ENCODE assay signal across 19 cellular contexts in the genomic region with DNA sequence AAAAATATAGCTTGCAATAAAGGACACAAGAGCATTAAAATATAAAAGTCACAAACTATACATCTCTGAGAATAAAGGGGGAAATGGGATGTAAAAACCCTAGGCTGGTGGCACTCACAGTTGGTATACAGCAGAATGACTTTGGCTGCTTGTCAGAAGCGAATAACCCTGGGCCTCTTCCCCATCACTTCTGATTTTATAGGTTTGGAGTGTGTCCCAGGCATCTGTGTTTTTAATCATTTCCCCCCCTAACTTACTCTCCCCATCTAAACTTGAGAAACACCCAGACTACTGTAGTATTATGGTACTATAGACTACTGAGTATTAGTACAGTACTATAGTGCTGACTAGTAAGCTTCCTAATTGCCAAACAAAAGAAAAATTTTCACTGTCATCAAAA. TPM values are rescaled to one million over a fixed set of nuclear protein-coding genes. Genes with fewer than 3 reads are reported as not detected.
DNase-seq lines count a peak whose midpoint lies in the region; ATAC-seq and TF ChIP-seq lines count a peak whose summit lies in the region.
"Had no signal": no experiment of that assay in that cellular context is flagged by ENCODE, and none has a peak within 500 bp of the region (broad histone marks: within the 10 kb centered on the region; RNA-seq: fewer than 3 reads in every experiment).

No MANE protein-coding gene starts in this region.

- DNase-seq in DMS79 treated with DMSO at 0.1 percent for 48 hours (lab: John Stamatoyannopoulos, UW) (peak; percentile 58), DMS79 (lab: John Stamatoyannopoulos, UW) (no peak), NCI-H2196 treated with DMSO at 0.1 percent for 48 hours (lab: John Stamatoyannopoulos, UW; ENCODE audit: unreplicated experiment) (peak; percentile 11), foreskin keratinocyte (no peak), NCI-H2227 (lab: John Stamatoyannopoulos, UW; ENCODE audit: unreplicated experiment) (no peak), AG08395 (ENCODE audit: low spot score) (no peak)
- DNase-seq: 8988T; activated CD4-positive, alpha-beta T cell treated with anti-CD3 and anti-CD28 coated beads, Interleukin-2, amount 50 U/mL, for 48 hours; amygdala; effector memory CD8-positive, alpha-beta T cell; hippocampal formation; KG1; NCI-H1417 treated with DMSO at 0.1 percent for 48 hours; stimulated activated naive CD4-positive, alpha-beta T cell; upper lobe of right lung had no signal

- H3K9me3 ChIP-seq in KOPT-K1 (ENCODE audit: insufficient read depth, low read length, poor library complexity, severe bottlenecking), result peaks cover 6% of the 10 kb centered on the region
- H3K9me3 ChIP-seq: HAP-1, upper lobe of right lung had no signal

- H3K27ac ChIP-seq in KOPT-K1 (ENCODE audit: low read depth, low read length, poor library complexity, severe bottlenecking) (peak overlapping the region; percentile 74), foreskin keratinocyte (peak overlapping the region; percentile 28)
- H3K27ac ChIP-seq: upper lobe of right lung had no signal

- no peaks in the 10 kb centered on the region for H3K36me3 ChIP-seq in KOPT-K1 (ENCODE audit: insufficient read depth, low read length)
- H3K36me3 ChIP-seq: HAP-1, upper lobe of right lung had no signal

- ATAC-seq in foreskin keratinocyte (no peak), GM21576 (IDR thresholded peaks at IDR 0.05; ENCODE audit: unreplicated experiment) (no peak)
- ATAC-seq: upper lobe of right lung had no signal

- TF ChIP-seq CTCF in foreskin keratinocyte (conservative IDR thresholded peaks at IDR 0.05), result no peak

- H3K4me1 ChIP-seq in foreskin keratinocyte, result peaks cover 8% of the 10 kb centered on the region
- H3K4me1 ChIP-seq: upper lobe of right lung had no signal

- no peaks in the 10 kb centered on the region for H3K27me3 ChIP-seq in foreskin keratinocyte
- H3K27me3 ChIP-seq: BLaER1 treated with 17β-estradiol and CSF1 and Interleukin-3, amounts not matched to agents 10 nM and 100 nM; upper lobe of right lung had no signal

RNA-seq across cellular contexts. Expression of gene RPA3, which starts 1.8 kb away (rescaled TPM):
- 71.0 and 88.1 TPM in 2 replicates for total RNA-seq in foreskin keratinocyte
- polyA plus RNA-seq in foreskin keratinocyte, result 87.0 and 110 TPM in 2 replicates

Comparison
In these comparisons a context has a peak if more than half of its experiments do, and no peak if none do; other contexts are left out.
1. DNase-seq: peak in DMS79 treated with DMSO at 0.1 percent for 48 hours (single experiment) and NCI-H2196 treated with DMSO at 0.1 percent for 48 hours (single experiment); none in DMS79 (single experiment), foreskin keratinocyte (0 of 2), NCI-H2227 (single experiment) and AG08395 (single experiment).